Comparison of ENCODE assay signal across 10 cellular contexts in the genomic region with DNA sequence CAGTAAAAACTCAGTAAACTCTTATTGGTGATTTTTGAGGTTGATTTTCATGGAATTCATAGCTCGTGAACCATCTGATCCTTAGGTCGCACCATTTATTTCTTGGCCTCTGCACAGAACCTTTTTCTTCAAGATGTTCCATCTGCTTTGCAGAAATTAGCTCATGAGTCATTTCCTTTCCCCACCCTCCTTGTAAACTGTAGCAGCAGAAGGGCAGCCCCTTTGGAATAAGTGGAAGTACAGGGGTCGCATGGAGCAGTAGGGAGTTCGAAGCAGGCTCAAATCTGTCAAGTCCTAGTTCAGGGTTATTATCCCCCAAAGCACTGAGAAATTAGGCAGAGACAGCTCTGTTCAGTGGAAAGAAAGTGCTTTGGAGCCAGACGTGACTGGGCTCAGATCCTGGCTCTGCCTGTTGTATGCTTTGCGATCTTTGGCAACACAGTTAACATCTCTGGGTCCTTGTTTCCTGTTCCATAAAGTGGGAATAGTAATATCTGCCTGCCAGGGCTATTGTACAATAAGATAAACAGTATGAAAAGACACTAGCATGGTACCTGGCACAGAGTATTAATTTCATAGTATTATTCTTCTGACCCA.
DNase-seq lines count a peak whose midpoint lies in the region; ATAC-seq and TF ChIP-seq lines count a peak whose summit lies in the region.
"Had no signal": no experiment of that assay in that cellular context is flagged by ENCODE, and none has a peak within 500 bp of the region (broad histone marks: within the 10 kb centered on the region; RNA-seq: fewer than 3 reads in every experiment).

No MANE protein-coding gene starts in this region.

- H3K27me3 Mint-ChIP-seq in type B pancreatic cell = no peaks in the 10 kb centered on the region

- H4K20me1 ChIP-seq in smooth muscle cell (ENCODE audit: low read depth) = no peaks in the 10 kb centered on the region

- TF ChIP-seq CTCF in heart right ventricle (IDR thresholded peaks at IDR 0.05) = no peak
- no peak for TF ChIP-seq CTCF in smooth muscle cell (IDR thresholded peaks at IDR 0.05; ENCODE audit: borderline replicate concordance, insufficient read depth, poor library complexity, severe bottlenecking)
- TF ChIP-seq CTCF in type B pancreatic cell (conservative IDR thresholded peaks at IDR 0.05) = no peak

- H3K4me3 ChIP-seq in adipocyte (ENCODE audit: low read length) = peak overlapping the region; percentile 63
- H3K4me3 ChIP-seq in heart right ventricle = no peak overlapping the region
- no peak overlapping the region for H3K4me3 ChIP-seq in smooth muscle cell
- H3K4me3 ChIP-seq: SK-N-MC had no signal

- H3F3A ChIP-seq in smooth muscle cell (ENCODE audit: low read depth) = peaks cover 14% of the 10 kb centered on the region

- ATAC-seq in heart right ventricle = peak; percentile 62 to 84 (median 72)

- 28 to 42% methylated on average over 6 of the region's 6 CpGs for WGBS in heart right ventricle, 2 donors
- 11% methylated on average over 6 of the region's 6 CpGs for WGBS in smooth muscle cell (ENCODE audit: low lambda C conversion rate)

- peak overlapping the region; percentile 77 for H3K4me2 ChIP-seq in smooth muscle cell

- intact Hi-C loops in heart right ventricle (cut with DNase I) = no loop called here

- no peaks in the 10 kb centered on the region for H3K9me3 Mint-ChIP-seq in type B pancreatic cell

- peak overlapping the region; percentile 22 for H3K9ac ChIP-seq in adipocyte (ENCODE audit: low read length)
- no peak overlapping the region for H3K9ac ChIP-seq in smooth muscle cell (ENCODE audit: low read depth)

- peak overlapping the region; percentile 50 for H2AFZ ChIP-seq in smooth muscle cell (ENCODE audit: low read depth)

- H3K9me3 ChIP-seq in adipocyte (ENCODE audit: control insufficient read depth, low read length) = no peaks in the 10 kb centered on the region
- no peaks in the 10 kb centered on the region for H3K9me3 ChIP-seq in heart right ventricle
- H3K9me3 ChIP-seq in smooth muscle cell (replicated peaks; ENCODE audit: low read depth) = no peaks in the 10 kb centered on the region

- H3K4me1 Mint-ChIP-seq in type B pancreatic cell (ENCODE audit: unreplicated experiment) = peaks cover 12% of the 10 kb centered on the region

- peaks cover 22% of the 10 kb centered on the region for H3K4me1 ChIP-seq in adipocyte (ENCODE audit: control insufficient read depth, insufficient read depth, low read length)
- peaks cover 0 to 51% (median 24%) of the 10 kb centered on the region in 9 donors for H3K4me1 ChIP-seq in heart right ventricle
- peaks cover 17% of the 10 kb centered on the region for H3K4me1 ChIP-seq in smooth muscle cell (ENCODE audit: low read depth)

- in situ Hi-C loops in KBM-7 (cut with MboI; ENCODE audit: low pct_unique_long_range_greater_than_20kb, low sequenced_read_pairs) = no loop called here

- H3K36me3 ChIP-seq in adipocyte (ENCODE audit: control insufficient read depth, insufficient read depth, low read length, severe bottlenecking) (no peaks in the 10 kb centered on the region), heart right ventricle (no peaks in the 10 kb centered on the region), smooth muscle cell (ENCODE audit: low read depth) (no peaks in the 10 kb centered on the region)

- H3K36me3 Mint-ChIP-seq in type B pancreatic cell = no peaks in the 10 kb centered on the region

- H3K27ac ChIP-seq in heart right ventricle (peak overlapping the region in 9 of 10 donors; percentile 32 to 62 (median 56)), smooth muscle cell (ENCODE audit: low read depth) (peak overlapping the region; percentile 54), substantia nigra (ENCODE audit: low read depth, low read length, poor library complexity, severe bottlenecking) (no peak overlapping the region)
- H3K27ac ChIP-seq: SK-N-MC had no signal

- no peaks in the 10 kb centered on the region for H3K79me2 ChIP-seq in smooth muscle cell (ENCODE audit: low read depth)

- no peak overlapping the region for H3K27ac Mint-ChIP-seq in type B pancreatic cell

- H3K4me3 Mint-ChIP-seq in type B pancreatic cell = no peak overlapping the region

- peak; percentile 63 for DNase-seq in GM03348 (ENCODE audit: low spot score)
- DNase-seq in adipocyte (ENCODE audit: low read depth) = peak; percentile 69
- peak in 1 of 2 donors; percentile 12 for DNase-seq in heart right ventricle
- DNase-seq in smooth muscle cell (lab: John Stamatoyannopoulos, UW; ENCODE audit: unreplicated experiment) = no peak
- DNase-seq in type B pancreatic cell (ENCODE audit: extremely low spot score, unreplicated experiment) = no peak
- no peak for DNase-seq in substantia nigra (lab: John Stamatoyannopoulos, UW)
- no peak for DNase-seq in KBM-7
- no peak for DNase-seq in NCI-H2196 treated with DMSO at 0.1 percent for 48 hours (lab: John Stamatoyannopoulos, UW; ENCODE audit: unreplicated experiment)
- DNase-seq: stimulated activated CD4-positive, alpha-beta T cell treated with anti-CD3 and anti-CD28 coated beads, Interleukin-2, amount 100 ng/mL, for 48 hours had no signal

- no peaks in the 10 kb centered on the region for H3K27me3 ChIP-seq in adipocyte (replicated peaks; ENCODE audit: control insufficient read depth, insufficient read depth, low read length)
- no peaks in the 10 kb centered on the region for H3K27me3 ChIP-seq in heart right ventricle
- no peaks in the 10 kb centered on the region for H3K27me3 ChIP-seq in smooth muscle cell (ENCODE audit: low read depth)

Comparison
In these comparisons a context has a peak if more than half of its experiments do, and no peak if none do; other contexts are left out.
1. DNase-seq: peak in GM03348 (single experiment) and adipocyte (single experiment); none in smooth muscle cell (single experiment), type B pancreatic cell (single experiment), substantia nigra (0 of 49), KBM-7 (single experiment) and NCI-H2196 treated with DMSO at 0.1 percent for 48 hours (single experiment).